Comparison of ENCODE assay signal across 1 cellular context in genomic region chr10:15146366-15146765, GRCh38.
TF ChIP-seq lines count a peak whose summit lies in the region.

No MANE protein-coding gene starts in this region.

TF ChIP-seq in WTC11, 78 proteins besides CTCF, POLR2A, EP300 and RAD21 (continued from another document):
- no peak for TF ChIP-seq RORB (CRISPR knock-in tag; IDR thresholded peaks at IDR 0.05)
- TF ChIP-seq RELA (CRISPR knock-in tag; IDR thresholded peaks at IDR 0.05; ENCODE audit: borderline replicate concordance) = no peak
